ENCODE assay signal across 1 cellular context in genomic region chr1:70410604-70411359, GRCh38.
TF ChIP-seq lines count a peak whose summit lies in the region.

CTH (plus strand) TSS chr1:70411268; CDS start chr1:70411416, 148 bp downstream.

TF ChIP-seq in K562, 482 proteins besides CTCF, POLR2A, EP300 and RAD21 (continued from another document):
- TF ChIP-seq ZNF655 (CRISPR knock-in tag; IDR thresholded peaks at IDR 0.05) (no peak), FOXA3 (CRISPR knock-in tag; conservative IDR thresholded peaks at IDR 0.05 in 1 of 2, IDR thresholded peaks at IDR 0.05 in 1 of 2) (no peak; a peak in 2 of 4 replicates), TAF9B (IDR thresholded peaks at IDR 0.05; ENCODE audit: partially characterized antibody) (peak; percentile 77), RREB1 (CRISPR knock-in tag; IDR thresholded peaks at IDR 0.05) (0 out of 2 replicates have a peak, but pooled peaks have one; percentile 81), GTF2B (IDR thresholded peaks at IDR 0.05; ENCODE audit: extremely low read depth, insufficient read length) (peak; percentile 39), SMAD1 (IDR thresholded peaks at IDR 0.05; ENCODE audit: low read depth, low read length, partially characterized antibody) (peak; percentile 60), ZNF232 (CRISPR knock-in tag; IDR thresholded peaks at IDR 0.05) (peak; percentile 28; the same call in 1 of the 2 replicates), MAZ (CRISPR knock-in tag; conservative IDR thresholded peaks at IDR 0.05 in 1 of 2, IDR thresholded peaks at IDR 0.05 in 1 of 2) (peak in 1 of 2 experiments; percentile 45; a peak in 1 of 4 replicates), MLLT1 (IDR thresholded peaks at IDR 0.05) (peak in 1 of 2 experiments; percentile 88; a peak in 1 of 4 replicates), YY1 (IDR thresholded peaks at IDR 0.05; ENCODE audit: borderline replicate concordance in 1 of 3, control insufficient read depth in 1 of 3, extremely low read depth in 1 of 3, insufficient read depth in 3 of 3, insufficient read length in 1 of 3, insufficient replicate concordance in 2 of 3, low read depth in 1 of 3, low read length in 2 of 3) (peak in 2 of 3 experiments; percentile 59 to 80), MAFK (IDR thresholded peaks at IDR 0.05; ENCODE audit: low read length) (0 out of 2 replicates have a peak, but pooled peaks have one; percentile 2), ZNF398 (CRISPR knock-in tag; IDR thresholded peaks at IDR 0.05) (no peak), CC2D1A (IDR thresholded peaks at IDR 0.05) (peak; percentile 72), DIDO1 (tag; IDR thresholded peaks at IDR 0.05; ENCODE audit: low read depth) (no peak), MBD1 (CRISPR knock-in tag; IDR thresholded peaks at IDR 0.05) (no peak), IRF9 (tag; IDR thresholded peaks at IDR 0.05) (no peak), E2F8 (IDR thresholded peaks at IDR 0.05; ENCODE audit: low read depth, partially characterized antibody) (peak; percentile 23), ZNF589 (CRISPR knock-in tag; IDR thresholded peaks at IDR 0.05; ENCODE audit: low read depth) (no peak), ZNF354B (CRISPR knock-in tag; IDR thresholded peaks at IDR 0.05) (no peak), TAF15 (IDR thresholded peaks at IDR 0.05; ENCODE audit: low read depth, low read length) (no peak), ZFP30 (CRISPR knock-in tag; IDR thresholded peaks at IDR 0.05; ENCODE audit: borderline replicate concordance) (no peak), EP400 (IDR thresholded peaks at IDR 0.05) (peak; percentile 73), ZBTB5 (IDR thresholded peaks at IDR 0.05) (no peak), ZNF717 (CRISPR knock-in tag; IDR thresholded peaks at IDR 0.05) (no peak), MCM5 (IDR thresholded peaks at IDR 0.05; ENCODE audit: low read depth) (no peak), XRCC5 (IDR thresholded peaks at IDR 0.05; ENCODE audit: low read depth, low read length) (no peak), PML (IDR thresholded peaks at IDR 0.05; ENCODE audit: low read length) (0 out of 2 replicates have a peak, but pooled peaks have one; percentile 62), MXD1 (CRISPR knock-in tag; IDR thresholded peaks at IDR 0.05; ENCODE audit: borderline replicate concordance, poor library complexity, severe bottlenecking) (no peak), MYNN (IDR thresholded peaks at IDR 0.05) (peak; percentile 92), MYNN (CRISPR knock-in tag; IDR thresholded peaks at IDR 0.05) (no peak), HMG20A (CRISPR knock-in tag; conservative IDR thresholded peaks at IDR 0.05) (no peak), EZH2 (IDR thresholded peaks at IDR 0.05; ENCODE audit: borderline replicate concordance, low read depth, low read length) (no peak)
